26 cellular contexts compared by ENCODE assay signal in the genomic region with DNA sequence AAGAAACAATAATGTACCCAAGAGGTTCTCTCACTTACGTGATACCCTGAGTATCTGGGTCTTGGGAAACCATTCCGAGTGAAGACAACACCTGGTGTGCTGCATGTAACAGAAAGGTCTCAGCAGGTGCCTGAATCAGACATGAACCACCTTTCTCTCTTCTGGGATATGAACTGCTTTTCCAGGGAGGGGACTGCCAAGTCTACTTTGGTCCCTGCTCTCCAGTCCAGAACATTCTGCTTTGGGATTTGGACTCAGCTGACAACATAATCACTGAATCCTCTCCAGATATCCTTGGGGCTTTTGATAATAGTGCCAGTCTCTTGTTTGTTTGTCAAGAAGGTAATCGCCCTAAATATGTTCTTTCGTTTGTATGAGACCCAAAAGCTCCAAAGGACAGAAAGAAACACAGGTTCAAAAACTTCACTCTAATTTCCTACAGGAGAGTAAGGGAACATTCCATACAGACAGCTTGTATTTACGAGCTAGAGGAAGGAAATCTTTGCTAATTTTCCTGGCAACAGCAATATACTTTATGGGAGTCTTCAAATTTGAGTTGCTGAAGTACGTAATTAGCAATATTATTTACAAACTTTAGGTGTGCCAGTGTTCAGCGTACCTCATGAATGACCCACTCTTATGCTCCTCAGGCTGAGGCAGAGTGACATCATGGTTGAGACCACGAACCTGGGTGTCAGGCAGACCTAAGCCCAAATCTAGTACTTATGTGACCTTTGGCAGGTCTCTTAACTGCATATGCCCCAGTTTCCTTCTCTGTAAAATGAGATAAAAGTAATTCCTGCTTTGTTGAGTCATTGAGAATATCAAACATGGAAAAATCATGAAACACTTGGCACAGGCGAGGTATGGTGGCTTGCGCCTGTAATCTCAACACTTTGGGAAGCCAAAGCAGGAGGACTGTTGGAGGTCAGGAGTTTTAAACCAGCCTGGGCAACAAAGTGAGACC. TPM values are rescaled to one million over a fixed set of nuclear protein-coding genes. Genes with fewer than 3 reads are reported as not detected.
DNase-seq lines count a peak whose midpoint lies in the region; ATAC-seq and TF ChIP-seq lines count a peak whose summit lies in the region.
"Had no signal": no experiment of that assay in that cellular context is flagged by ENCODE, and none has a peak within 500 bp of the region (broad histone marks: within the 10 kb centered on the region; RNA-seq: fewer than 3 reads in every experiment).

No MANE protein-coding gene starts in this region.

- WGBS in right lobe of liver (ENCODE audit: insufficient coverage, low coverage, low lambda C conversion rate, missing lambda C conversion rate), result 51% methylated on average over 8 of the region's 10 CpGs

- H3K9me3 ChIP-seq in right lobe of liver (no peaks in the 10 kb centered on the region), subcutaneous abdominal adipose tissue (ENCODE audit: control insufficient read depth in 5 of 5, low read length in 5 of 5) (no peaks in the 10 kb centered on the region)
- H3K9me3 ChIP-seq: MG63 had no signal

- TF ChIP-seq CTCF in right lobe of liver (IDR thresholded peaks at IDR 0.05), result no peak

- DNase-seq in cerebellum (ENCODE audit: low spot score) (peak; percentile 41), Right ventricle myocardium superior (no peak), right lobe of liver (peak in 1 of 3 donors; percentile 76), NCI-H748 (lab: John Stamatoyannopoulos, UW; ENCODE audit: unreplicated experiment) (no peak), erythroblast (lab: John Stamatoyannopoulos, UW) (no peak)
- no peak for DNase-seq in activated CD4-positive, alpha-beta T cell treated with anti-CD3 and anti-CD28 coated beads, Interleukin-2, amount 50 U/mL, for 1 hour
- DNase-seq: activated B cell treated with CpG ODN at 0.5 μM for 24 hours; activated CD8-positive, alpha-beta T cell treated with anti-CD3 and anti-CD28 coated beads for 36 hours; activated effector memory CD4-positive, alpha-beta T cell treated with Interleukin-2 at 50 U/mL for 16 hours; activated naive CD8-positive, alpha-beta T cell treated with anti-CD3 and anti-CD28 coated beads, Interleukin-2, amount 10 ng/mL, durations not matched to agents 7 days and 5 days; activated T-cell treated with anti-CD3 and anti-CD28 coated beads for 4 hours; effector CD8-positive, alpha-beta T cell; KBM-7; MG63; NCI-H2029 treated with DMSO at 0.1 percent for 48 hours; NCI-H226; NCI-H774; posterior cingulate gyrus; SHP77; stimulated activated CD4-positive, alpha-beta T cell treated with anti-CD3 and anti-CD28 coated beads, Interleukin-2, amount 100 ng/mL, for 24 hours; T1000 had no signal

- intact Hi-C loops in Right ventricle myocardium superior (cut with DNase I), result no loop called here
- intact Hi-C loops in right lobe of liver (cut with DNase I), result no loop called here

- TF ChIP-seq POLR2A in right lobe of liver (IDR thresholded peaks at IDR 0.05) (no peak), erythroblast (IDR thresholded peaks at IDR 0.05; ENCODE audit: low read length) (no peak)

- H3K27me3 ChIP-seq in right lobe of liver (no peaks in the 10 kb centered on the region), subcutaneous abdominal adipose tissue (ENCODE audit: control insufficient read depth in 5 of 5, insufficient read depth in 4 of 5, low read length in 5 of 5) (no peaks in the 10 kb centered on the region)
- H3K27me3 ChIP-seq: MG63 had no signal

- no peak overlapping the region for H3K9ac ChIP-seq in subcutaneous abdominal adipose tissue (ENCODE audit: low read length in 5 of 5)

- ATAC-seq in Right ventricle myocardium superior (ENCODE audit: poor library complexity), result peak; percentile 60
- peak; percentile 50 to 80 (median 68) for ATAC-seq in right lobe of liver
- no peak for ATAC-seq in HG03025 (IDR thresholded peaks at IDR 0.05; ENCODE audit: low FRiP score, unreplicated experiment)
- ATAC-seq: activated CD8-positive, alpha-beta T cell treated with anti-CD3 and anti-CD28 coated beads for 36 hours; esophagus mucosa; GM12878 had no signal

- no peak overlapping the region for H3K4me3 ChIP-seq in right lobe of liver
- H3K4me3 ChIP-seq in subcutaneous abdominal adipose tissue (ENCODE audit: low read depth in 1 of 5, low read length in 5 of 5), result no peak overlapping the region
- H3K4me3 ChIP-seq: GM12878, MG63, smooth muscle cell had no signal

- H3K4me1 ChIP-seq in right lobe of liver, result peaks cover 0 to 50% (median 30%) of the 10 kb centered on the region in 4 donors
- peaks cover 2 to 64% (median 6%) of the 10 kb centered on the region in 5 donors for H3K4me1 ChIP-seq in subcutaneous abdominal adipose tissue (ENCODE audit: control insufficient read depth in 5 of 5, insufficient read depth in 5 of 5, low read length in 5 of 5)

- H3K36me3 ChIP-seq in right lobe of liver (no peaks in the 10 kb centered on the region), subcutaneous abdominal adipose tissue (ENCODE audit: control insufficient read depth in 5 of 5, insufficient read depth in 5 of 5, low read length in 5 of 5) (peaks cover 0 to 3% (median 0%) of the 10 kb centered on the region in 5 donors)

- H3K27ac ChIP-seq in right lobe of liver, result peak overlapping the region; percentile 77 to 95 (median 93)
- peak overlapping the region; percentile 51 for H3K27ac ChIP-seq in subcutaneous abdominal adipose tissue (ENCODE audit: low read depth, low read length)

RNA-seq across cellular contexts. Expression of gene ABLIM1, which starts 5.4 kb away (rescaled TPM):
- total RNA-seq in cerebellum, result 112 TPM
- 772 TPM for total RNA-seq in Right ventricle myocardium superior
- 10 to 100 TPM; 38.8 to 76.5 (median 50.6) TPM for total RNA-seq in right lobe of liver
